In the genomic region with DNA sequence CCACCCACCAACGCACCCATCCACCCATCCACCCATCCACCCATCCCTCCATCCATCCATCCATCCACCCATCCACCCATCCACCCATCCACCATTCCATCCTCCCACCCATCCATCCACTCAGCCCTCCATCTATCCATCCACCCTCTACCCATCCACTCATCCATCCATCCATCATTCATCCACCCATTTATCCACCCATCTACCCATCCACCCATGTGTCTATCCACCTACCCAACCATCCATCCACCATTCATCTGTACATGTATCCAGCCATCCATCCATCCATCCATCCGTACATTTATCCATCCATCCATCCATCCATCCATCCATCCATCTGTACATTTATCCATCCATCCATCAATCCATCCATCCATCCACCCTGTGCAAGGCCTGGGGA, we compare ENCODE assay signal across 7 cellular contexts.
"Had no signal": no experiment of that assay in that cellular context is flagged by ENCODE, and none has a peak within 500 bp of the region (broad histone marks: within the 10 kb centered on the region; RNA-seq: fewer than 3 reads in every experiment).

No MANE protein-coding gene starts in this region.

- ATAC-seq: HCT116 had no signal

- H3K4me1 ChIP-seq: HAP-1 had no signal

- H3K4me3 ChIP-seq: GM23248, HAP-1 had no signal

- H3K9me3 ChIP-seq: HAP-1 had no signal

- H3K36me3 ChIP-seq: HAP-1 had no signal

- DNase-seq: GM23248, GOT3, H7, IMR-90, KBM-7 had no signal

- H3K27ac ChIP-seq: GM23248 had no signal
